20 cellular contexts compared by ENCODE assay signal in genomic region chr3:186189492-186189891, GRCh38.
"Had no signal": no experiment of that assay in that cellular context is flagged by ENCODE, and none has a peak within 500 bp of the region (broad histone marks: within the 10 kb centered on the region; RNA-seq: fewer than 3 reads in every experiment).

No MANE protein-coding gene starts in this region.

- H3K4me1 ChIP-seq: gastrocnemius medialis, pancreas had no signal

- H3K9me3 ChIP-seq: gastrocnemius medialis, heart right ventricle, left ventricle myocardium inferior, lower lobe of right lung, pancreas, suprapubic skin, thyroid gland had no signal

- H3K36me3 ChIP-seq: gastrocnemius medialis, left ventricle myocardium inferior, lower lobe of right lung, pancreas, suprapubic skin, thyroid gland had no signal

- FAIRE-seq: kidney, pancreas, urothelium cell line had no signal

- H3K27ac ChIP-seq: dorsolateral prefrontal cortex, gastrocnemius medialis, heart right ventricle, left ventricle myocardium inferior, lower lobe of right lung, pancreas, suprapubic skin, thyroid gland had no signal

- ATAC-seq: gastrocnemius medialis; heart right ventricle; left cardiac atrium; lower lobe of right lung; pancreas; right cardiac atrium; stimulated activated effector memory CD8-positive, alpha-beta T cell treated with anti-CD3 and anti-CD28 coated beads, Interleukin-12 subunit alpha, Interleukin-12 subunit beta, amount 100 ng/mL, for 72 hours; stimulated activated naive CD8-positive, alpha-beta T cell treated with anti-CD3 and anti-CD28 coated beads, Interleukin-15, Interleukin-2, amounts not matched to agents 100 U/mL and 50 U/mL, for 24 hours had no signal

- H3K4me3 ChIP-seq: dorsolateral prefrontal cortex, gastrocnemius medialis, heart right ventricle, left ventricle myocardium inferior, lower lobe of right lung, pancreas, suprapubic skin, thyroid gland had no signal

- DNase-seq: cortex of kidney; dorsolateral prefrontal cortex; effector CD8-positive, alpha-beta T cell; gastrocnemius medialis; heart right ventricle; immature natural killer cell; kidney; left cardiac atrium; left ventricle myocardium inferior; lower lobe of right lung; occipital lobe; pancreas; right cardiac atrium; stimulated activated CD4-positive, alpha-beta T cell treated with anti-CD3 and anti-CD28 coated beads, Interleukin-4, amount 100 ng/mL, for 1 hour; stimulated activated CD8-positive, alpha-beta memory T cell treated with anti-CD3 and anti-CD28 coated beads, Interleukin-4, amount 100 ng/mL, for 48 hours; stimulated activated naive CD8-positive, alpha-beta T cell treated with anti-CD3 and anti-CD28 coated beads, Interleukin-15, Interleukin-2, amounts not matched to agents 100 U/mL and 50 U/mL, for 24 hours; thyroid gland had no signal

- H3K27me3 ChIP-seq: dorsolateral prefrontal cortex, pancreas, thyroid gland had no signal
